9 cellular contexts compared by ENCODE assay signal in genomic region chr3:124886168-124887051, GRCh38. TPM values are rescaled to one million over a fixed set of nuclear protein-coding genes. Genes with fewer than 3 reads are reported as not detected.
A peak's percentile ranks its signal among the peaks of the same experiment; 100 is the strongest.
DNase-seq lines count a peak whose midpoint lies in the region; ATAC-seq and TF ChIP-seq lines count a peak whose summit lies in the region.
"Had no signal": no experiment of that assay in that cellular context is flagged by ENCODE, and none has a peak within 500 bp of the region (broad histone marks: within the 10 kb centered on the region; RNA-seq: fewer than 3 reads in every experiment).

No MANE protein-coding gene starts in this region.

- TF ChIP-seq EP300 in sigmoid colon (IDR thresholded peaks at IDR 0.05), result no peak

- peak overlapping the region; percentile 77 for H3K9ac ChIP-seq in iPS-18a (ENCODE audit: low read length)

- H3K36me3 ChIP-seq in SJCRH30, result no peaks in the 10 kb centered on the region
- no peaks in the 10 kb centered on the region for H3K36me3 ChIP-seq in iPS-18a (ENCODE audit: control insufficient read depth, low read depth, low read length)
- no peaks in the 10 kb centered on the region for H3K36me3 ChIP-seq in sigmoid colon

- WGBS in sigmoid colon, 2 donors, result 1 to 2% methylated on average over 85 of the region's 85 CpGs

- intact Hi-C loops in sigmoid colon (cut with DNase I), result loop anchor here (2.0 to 5.0 kb wide), 2 partner anchors 39 to 116 kb away; no protein-coding TSS in a partner anchor

- TF ChIP-seq CTCF in astrocyte of the cerebellum (IDR thresholded peaks at IDR 0.05; ENCODE audit: low read depth, low read length, missing control alignments) (no peak), sigmoid colon (IDR thresholded peaks at IDR 0.05) (no peak)

- no peaks in the 10 kb centered on the region for H3K9me3 ChIP-seq in SJCRH30 (replicated peaks)
- H3K9me3 ChIP-seq in iPS-18a (ENCODE audit: control insufficient read depth, low read depth, low read length), result no peaks in the 10 kb centered on the region
- H3K9me3 ChIP-seq in sigmoid colon, result no peaks in the 10 kb centered on the region

- peak in 1 of 2 donors; percentile 25 for TF ChIP-seq POLR2A in sigmoid colon (IDR thresholded peaks at IDR 0.05)

- H3K4me1 ChIP-seq in SJCRH30 (peaks cover 23% of the 10 kb centered on the region), iPS-18a (ENCODE audit: control insufficient read depth, low read depth, low read length) (peaks cover 55% of the 10 kb centered on the region), sigmoid colon (peaks cover 0 to 49% (median 37%) of the 10 kb centered on the region in 4 donors)

- in situ Hi-C loops in astrocyte of the cerebellum (cut with HindIII; ENCODE audit: low sequenced_read_pairs), result no loop called here

- DNase-seq in NCI-H2227 (lab: John Stamatoyannopoulos, UW; ENCODE audit: unreplicated experiment), result peak; percentile 38
- no peak for DNase-seq in NCI-H2227 treated with DMSO at 0.1 percent for 48 hours (lab: John Stamatoyannopoulos, UW)
- DNase-seq in SJCRH30, result peak; percentile 72 to 74
- DNase-seq in astrocyte of the cerebellum (ENCODE audit: low read depth), result no peak
- peak; percentile 75 for DNase-seq in sigmoid colon
- DNase-seq in epidermal melanocyte (ENCODE audit: insufficient read length, low spot score), result no peak

- ATAC-seq in HG02759 (IDR thresholded peaks at IDR 0.05; ENCODE audit: unreplicated experiment), result peak; percentile 52

- H3K27ac ChIP-seq in SJCRH30 (peak overlapping the region; percentile 83), iPS-18a (ENCODE audit: low read length) (no peak overlapping the region), sigmoid colon (peak overlapping the region; percentile 92 to 95 (median 93))

- H3K27me3 ChIP-seq in SJCRH30 (no peaks in the 10 kb centered on the region), iPS-18a (ENCODE audit: control insufficient read depth, insufficient read depth, low read length) (peaks cover 8% of the 10 kb centered on the region), sigmoid colon (no peaks in the 10 kb centered on the region)

- H3K4me3 ChIP-seq in SJCRH30 (peak overlapping the region; percentile 71), astrocyte of the cerebellum (ENCODE audit: low read depth, low read length) (peak overlapping the region; percentile 70), iPS-18a (ENCODE audit: low read length) (peak overlapping the region; percentile 81), sigmoid colon (peak overlapping the region; percentile 70 to 94 (median 86))

RNA-seq across cellular contexts. Expression of gene ITGB5, which starts 0.8 kb away (rescaled TPM):
- total RNA-seq in SJCRH30 (2014; rRNA removed; shearing (Covaris generic)), result 85.3 and 105 TPM in 2 replicates
- 100 to 1,000 TPM in 2 of 4 donors, 10 to 100 TPM in 2; 89.2 to 203 (median 125) TPM for total RNA-seq in sigmoid colon
- 10 to 100 TPM; 15.0 to 27.0 (median 22.7) TPM for polyA plus RNA-seq in sigmoid colon

RNA-seq across cellular contexts. Expression of gene MUC13, which starts 48.1 kb away (rescaled TPM):
- not detected in 2 replicates for total RNA-seq in SJCRH30 (2014; rRNA removed; shearing (Covaris generic))
- 1 to 10 TPM in 1 of 4 donors, not detected in 3; 1.4 TPM for total RNA-seq in sigmoid colon
- polyA plus RNA-seq in sigmoid colon, result 100 to 1,000 TPM in 2 of 3 donors, 10 to 100 TPM in 1; 81.7 to 440 (median 156) TPM
- total RNA-seq: renal cortical epithelial cell had no signal

Comparison
In these comparisons a context has a peak if more than half of its experiments do, and no peak if none do; other contexts are left out.
1. DNase-seq: peak in NCI-H2227 (single experiment), SJCRH30 (2 of 2) and sigmoid colon (single experiment); none in NCI-H2227 treated with DMSO at 0.1 percent for 48 hours (single experiment), astrocyte of the cerebellum (single experiment) and epidermal melanocyte (single experiment).
2. Peak in every context shown above with its lines, with median percentiles within 50 percentile points of each other: H3K4me3 ChIP-seq.